In the genomic region with DNA sequence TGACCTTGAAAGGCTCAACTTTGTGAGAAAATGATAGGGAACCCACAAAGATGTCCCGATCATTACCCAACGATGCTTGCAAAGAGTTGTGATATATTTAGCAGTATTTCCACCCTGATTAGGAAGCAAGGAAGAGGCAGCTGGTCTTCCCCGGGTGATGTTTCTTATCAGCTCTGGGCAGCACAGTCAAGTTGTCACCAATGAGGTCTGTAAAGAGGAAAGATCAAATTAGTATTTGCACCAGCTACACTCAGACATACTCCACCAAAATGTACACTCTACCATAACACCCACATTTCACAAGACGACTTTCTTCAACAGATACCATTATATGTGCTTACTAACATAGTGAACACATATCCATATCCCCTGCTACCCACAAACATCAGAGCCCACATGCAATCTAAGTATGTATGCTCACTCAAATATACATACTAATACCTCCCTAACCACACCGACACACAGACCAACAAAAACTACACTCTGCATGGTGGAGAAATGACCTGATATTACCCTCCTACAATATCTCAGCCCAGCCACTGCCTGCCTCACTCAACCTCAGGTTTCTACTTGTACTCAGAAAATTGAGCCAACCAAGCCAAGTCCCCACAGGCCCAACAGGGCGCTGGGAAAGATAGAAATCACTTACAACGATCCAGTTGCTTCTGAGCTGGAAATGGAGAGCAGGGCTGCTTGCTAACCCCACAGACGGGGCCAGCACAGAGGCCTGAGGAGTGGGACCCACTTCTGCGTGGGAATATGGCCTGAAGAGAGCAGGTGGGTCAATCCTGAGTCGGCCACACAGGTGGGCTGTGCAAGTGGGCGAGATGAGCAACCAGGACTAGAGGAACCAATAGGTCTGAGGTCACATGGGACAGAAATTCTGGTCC, we compare ENCODE assay signal across 17 cellular contexts. TPM values are rescaled to one million over a fixed set of nuclear protein-coding genes. Genes with fewer than 3 reads are reported as not detected.
A peak's percentile ranks its signal among the peaks of the same experiment; 100 is the strongest.
DNase-seq lines count a peak whose midpoint lies in the region; ATAC-seq, FAIRE-seq and TF ChIP-seq lines count a peak whose summit lies in the region.
"Had no signal": no experiment of that assay in that cellular context is flagged by ENCODE, and none has a peak within 500 bp of the region (broad histone marks: within the 10 kb centered on the region; RNA-seq: fewer than 3 reads in every experiment).

No MANE protein-coding gene starts in this region.

- no peaks in the 10 kb centered on the region for H3K9me3 Mint-ChIP-seq in activated CD4-positive, alpha-beta T cell treated with anti-CD3 and anti-CD28 coated beads, Interleukin-2, amount 10 ng/mL, durations not matched to agents 7 days and 5 days
- H3K9me3 Mint-ChIP-seq: H9 had no signal

- peak overlapping the region; percentile 61 for H3K4me2 ChIP-seq in K562 (ENCODE audit: insufficient read depth, low read length)

- WGBS in K562 (ENCODE audit: insufficient coverage, low coverage, missing lambda C conversion rate) = 17% methylated on average over 11 of the region's 11 CpGs

- in situ Hi-C loops in K562 (cut with MboI) = no loop called here

- BruUV-seq in K562 (replicated peaks; lab: Mats Ljungman, UMichigan) = no TSS peak

- no peaks in the 10 kb centered on the region for H3K27me3 Mint-ChIP-seq in activated CD4-positive, alpha-beta T cell treated with anti-CD3 and anti-CD28 coated beads, Interleukin-2, amount 10 ng/mL, durations not matched to agents 7 days and 5 days

- peak overlapping the region; percentile 27 to 32; a peak in 2 of 4 replicates for H3K9ac ChIP-seq in K562 (ENCODE audit: insufficient read depth in 1 of 2, low read depth in 2 of 2, low read length in 2 of 2)

- H3K79me2 ChIP-seq in K562 (ENCODE audit: control insufficient read depth, insufficient read depth, low read length) = peaks cover 4% of the 10 kb centered on the region; the same call in 2 of the 3 replicates

- no peaks in the 10 kb centered on the region for H3K27me3 ChIP-seq in K562 (ENCODE audit: control insufficient read depth in 2 of 2, insufficient read depth in 2 of 2, low read length in 2 of 2)
- H3K27me3 ChIP-seq: SJSA1 had no signal

- H3K4me3 Mint-ChIP-seq in activated CD4-positive, alpha-beta T cell treated with anti-CD3 and anti-CD28 coated beads, Interleukin-2, amount 10 ng/mL, durations not matched to agents 7 days and 5 days = no peak overlapping the region
- H3K4me3 Mint-ChIP-seq: H9 had no signal

- no peak for TF ChIP-seq CTCF in K562 (IDR thresholded peaks at IDR 0.05 in 2 of 3, conservative IDR thresholded peaks at IDR 0.05 in 1 of 3; ENCODE audit: insufficient read depth in 2 of 3, low read depth in 1 of 3, low read length in 3 of 3)

- H3K27ac ChIP-seq in K562 (ENCODE audit: extremely low read depth, low read depth, low read length) (peak overlapping the region; percentile 61), skin epidermis (peak overlapping the region in 18 of 21 experiments; percentile 6 to 84 (median 57))
- H3K27ac ChIP-seq: SJSA1 had no signal

- H3K4me1 Mint-ChIP-seq in activated CD4-positive, alpha-beta T cell treated with anti-CD3 and anti-CD28 coated beads, Interleukin-2, amount 10 ng/mL, durations not matched to agents 7 days and 5 days = peaks cover 40% of the 10 kb centered on the region

- no peak for TF ChIP-seq POLR2A in K562 (conservative IDR thresholded peaks at IDR 0.05)

- no peaks in the 10 kb centered on the region for H3K9me3 ChIP-seq in K562 (replicated peaks; ENCODE audit: control insufficient read depth, insufficient read depth, low read depth, low read length)
- H3K9me3 ChIP-seq: SJSA1 had no signal

- peaks cover 51 to 56% of the 10 kb centered on the region in 2 experiments for H3K4me1 ChIP-seq in K562 (replicated peaks in 1 of 2; ENCODE audit: control insufficient read depth in 2 of 2, insufficient read depth in 2 of 2, low read length in 2 of 2)

- intact Hi-C loops in K562 (cut with micrococcal nuclease) = no loop called here

- peak overlapping the region; percentile 11 for H3K27ac Mint-ChIP-seq in activated CD4-positive, alpha-beta T cell treated with anti-CD3 and anti-CD28 coated beads, Interleukin-2, amount 10 ng/mL, durations not matched to agents 7 days and 5 days
- H3K27ac Mint-ChIP-seq: H9 had no signal

- no peaks in the 10 kb centered on the region for H4K20me1 ChIP-seq in K562 (replicated peaks; ENCODE audit: control insufficient read depth, insufficient read depth, low read length)

- H3K4me3 ChIP-seq in K562 (no peak overlapping the region), skin epidermis (no peak overlapping the region)
- H3K4me3 ChIP-seq: SJSA1 had no signal

- DNase-seq in activated CD4-positive, alpha-beta T cell treated with anti-CD3 and anti-CD28 coated beads, Interleukin-2, amount 10 ng/mL, durations not matched to agents 7 days and 5 days = no peak
- DNase-seq in activated CD4-positive, alpha-beta T cell treated with anti-CD3 and anti-CD28 coated beads for 4 hours = no peak
- DNase-seq in MV-4-11 (lab: John Stamatoyannopoulos, UW) (peak; percentile 33), K562 (ENCODE audit: extremely low read depth in 1 of 4, low spot score in 3 of 4) (peak; percentile 85 to 92 (median 88)), hippocampal formation (lab: John Stamatoyannopoulos, UW) (no peak), 8988T (no peak)
- DNase-seq in stimulated activated CD4-positive, alpha-beta T cell treated with anti-CD3 and anti-CD28 coated beads, Interleukin-4, amount 100 ng/mL, for 4 hours = no peak
- DNase-seq: activated CD8-positive, alpha-beta memory T cell treated with anti-CD3 and anti-CD28 coated beads for 24 hours; anterior cingulate cortex; H9; KG1; mesendoderm; NCI-H2227 treated with DMSO at 0.1 percent for 48 hours; stimulated activated CD4-positive, alpha-beta T cell treated with anti-CD3 and anti-CD28 coated beads, Interleukin-12 subunit alpha, Interleukin-12 subunit beta, amount 100 ng/mL, for 4 hours had no signal

- H3K9me1 ChIP-seq in K562 (ENCODE audit: control insufficient read depth, insufficient read depth, low read length) = peaks cover 8% of the 10 kb centered on the region

- CTCF ChIA-PET in activated CD4-positive, alpha-beta T cell treated with anti-CD3 and anti-CD28 coated beads, Interleukin-2, amount 10 ng/mL, durations not matched to agents 7 days and 5 days (lab: Charles Lee) = interaction anchor here (0.8 to 2.5 kb wide), 6 partner anchors 10 to 39 kb away, joined by 3 to 23 read pairs (median 7); no protein-coding TSS in a partner anchor
- CTCF ChIA-PET in K562 (lab: Yijun Ruan, JAX; ENCODE audit: low intra/inter-chr PET ratio) = interaction anchor here (1.0 kb wide), 1 partner anchor 28 kb away, joined by 4 read pairs; no protein-coding TSS in a partner anchor

- ATAC-seq in K562 = peak; percentile 25

- POLR2A ChIA-PET in activated CD4-positive, alpha-beta T cell treated with anti-CD3 and anti-CD28 coated beads, Interleukin-2, amount 10 ng/mL, durations not matched to agents 7 days and 5 days (lab: Charles Lee) = interaction anchor here (0.6 kb wide), 1 partner anchor 23 kb away, joined by 3 read pairs; no protein-coding TSS in a partner anchor
- POLR2A ChIA-PET in K562 (lab: Yijun Ruan, JAX) = interaction anchor here (0.6 to 3.4 kb wide), 9 partner anchors 8 to 26 kb away, joined by 3 to 15 read pairs (median 4); no protein-coding TSS in a partner anchor

- no peaks in the 10 kb centered on the region for H3K36me3 ChIP-seq in K562 (ENCODE audit: control insufficient read depth, insufficient read depth, low read length)
- H3K36me3 ChIP-seq: SJSA1 had no signal

- TF ChIP-seq RAD21 in K562 (CRISPR knock-in tag; conservative IDR thresholded peaks at IDR 0.05 in 1 of 2, IDR thresholded peaks at IDR 0.05 in 1 of 2) = no peak; a peak in 1 of 4 replicates

- TF ChIP-seq EP300 in K562 (IDR thresholded peaks at IDR 0.05; ENCODE audit: low read length) = peak; percentile 94

- no peaks in the 10 kb centered on the region for H3K36me3 Mint-ChIP-seq in activated CD4-positive, alpha-beta T cell treated with anti-CD3 and anti-CD28 coated beads, Interleukin-2, amount 10 ng/mL, durations not matched to agents 7 days and 5 days (ENCODE audit: low read depth)

- FAIRE-seq in K562 (lab: Jason Lieb, UNC) = peak; percentile 89
- FAIRE-seq: endometrium had no signal

- peak overlapping the region; percentile 46 for H2AFZ ChIP-seq in K562 (ENCODE audit: low read depth, low read length)

RNA-seq across cellular contexts. Expression of a gene that starts 4.6 kb away (rescaled TPM):
- total RNA-seq in activated CD4-positive, alpha-beta T cell treated with anti-CD3 and anti-CD28 coated beads, Interleukin-2, amount 10 ng/mL, durations not matched to agents 7 days and 5 days = 10 to 100 TPM; 73.6 to 82.3 TPM
- 20.8 and 48.4 TPM in 2 replicates for total RNA-seq in K562 (2011; cell fraction: chromatin; rRNA removed; ENCODE audit: low replicate concordance)
- 32.6 and 48.7 TPM in 2 replicates for total RNA-seq in K562 (2011; cell fraction: nucleolus; rRNA removed)
- total RNA-seq in K562 (2011; cell fraction: nucleoplasm; rRNA removed) = 41.1 and 65.7 TPM in 2 replicates
- total RNA-seq in K562 (2014; rRNA removed) (8.7 and 11.3 TPM in 2 replicates), K562 (2014; rRNA removed; fragmentation: Illumina TruSeq; extraction: Trizol) (5.8 and 7.2 TPM in 2 replicates), K562 (2015; rRNA removed; fragmentation: Illumina TruSeq; extraction: Trizol) (2.6 and 2.9 TPM in 2 replicates), K562 (2021) (9.6 and 11.5 TPM in 2 replicates)
- polyA plus RNA-seq in K562 (2011; rRNA removed) (29.7 and 41.9 TPM in 2 replicates), K562 (2014; fragmentation: Illumina TruSeq; extraction: Trizol) (9.4 and 12.2 TPM in 2 replicates), K562 (2014; fragmentation: Nextera tagmentation; extraction: Ambion mirVana) (1 to 10 TPM; 2.3 to 3.8 TPM), K562 (2014; rRNA removed) (10.1 and 12.7 TPM in 2 replicates)
- 33.8 and 79.9 TPM in 2 replicates for polyA plus RNA-seq in K562 (2011; cell fraction: cytosol; rRNA removed)
- 25.8 and 51.6 TPM in 2 replicates for polyA plus RNA-seq in K562 (2011; cell fraction: nucleus; rRNA removed)
- polyA plus RNA-seq in K562 (2012) = 6.2 and 11.0 TPM in 2 replicates
- polyA minus RNA-seq in K562 (2011; rRNA and poly(A)+ RNA removed) = 18.7 and 24.3 TPM in 2 replicates
- polyA minus RNA-seq in K562 (2011; cell fraction: cytosol; rRNA and poly(A)+ RNA removed) = 12.4 and 25.9 TPM in 2 replicates
- 23.1 and 23.3 TPM in 2 replicates for polyA minus RNA-seq in K562 (2011; cell fraction: nucleus; rRNA and poly(A)+ RNA removed)

RNA-seq across cellular contexts. Expression of a gene that starts 50.2 kb away (rescaled TPM):
- total RNA-seq in activated CD4-positive, alpha-beta T cell treated with anti-CD3 and anti-CD28 coated beads, Interleukin-2, amount 10 ng/mL, durations not matched to agents 7 days and 5 days = not detected
- total RNA-seq in K562 (2011; cell fraction: chromatin; rRNA removed; ENCODE audit: low replicate concordance) = not detected in 2 replicates
- total RNA-seq in K562 (2011; cell fraction: nucleolus; rRNA removed) = not detected in 2 replicates
- not detected in 2 replicates for total RNA-seq in K562 (2011; cell fraction: nucleoplasm; rRNA removed)
- total RNA-seq in K562 (2014; rRNA removed) (not detected in 2 replicates), K562 (2014; rRNA removed; fragmentation: Illumina TruSeq; extraction: Trizol) (not detected in 2 replicates), K562 (2015; rRNA removed; fragmentation: Illumina TruSeq; extraction: Trizol) (not detected in 2 replicates), K562 (2021) (0.13 and 0.20 TPM in 2 replicates)
- polyA plus RNA-seq in K562 (2011; rRNA removed) (0.03 TPM in 1 of 2 replicates, not detected in the other), K562 (2014; fragmentation: Illumina TruSeq; extraction: Trizol) (not detected in 2 replicates), K562 (2014; fragmentation: Nextera tagmentation; extraction: Ambion mirVana) (under 1 TPM in 1 of 2 experiments, not detected in 1; 0.03 TPM), K562 (2014; rRNA removed) (not detected in 2 replicates)
- polyA plus RNA-seq in K562 (2011; cell fraction: cytosol; rRNA removed) = 0.01 and 0.04 TPM in 2 replicates
- not detected in 2 replicates for polyA plus RNA-seq in K562 (2011; cell fraction: nucleus; rRNA removed)
- 0.30 TPM in 1 of 2 replicates, not detected in the other for polyA plus RNA-seq in K562 (2012)
- polyA minus RNA-seq in K562 (2011; rRNA and poly(A)+ RNA removed) = not detected in 2 replicates
- not detected in 2 replicates for polyA minus RNA-seq in K562 (2011; cell fraction: cytosol; rRNA and poly(A)+ RNA removed)
- polyA minus RNA-seq in K562 (2011; cell fraction: nucleus; rRNA and poly(A)+ RNA removed) = not detected in 2 replicates
- total RNA-seq: H9 had no signal

Comparison
In these comparisons a context has a peak if more than half of its experiments do, and no peak if none do; other contexts are left out.
1. DNase-seq: peak in MV-4-11 (single experiment) and K562 (4 of 4); none in activated CD4-positive, alpha-beta T cell treated with anti-CD3 and anti-CD28 coated beads, Interleukin-2, amount 10 ng/mL, durations not matched to agents 7 days and 5 days (single experiment), activated CD4-positive, alpha-beta T cell treated with anti-CD3 and anti-CD28 coated beads for 4 hours (0 of 2), hippocampal formation (0 of 2), stimulated activated CD4-positive, alpha-beta T cell treated with anti-CD3 and anti-CD28 coated beads, Interleukin-4, amount 100 ng/mL, for 4 hours (0 of 2) and 8988T (single experiment).